21 cellular contexts compared by ENCODE assay signal in the genomic region with DNA sequence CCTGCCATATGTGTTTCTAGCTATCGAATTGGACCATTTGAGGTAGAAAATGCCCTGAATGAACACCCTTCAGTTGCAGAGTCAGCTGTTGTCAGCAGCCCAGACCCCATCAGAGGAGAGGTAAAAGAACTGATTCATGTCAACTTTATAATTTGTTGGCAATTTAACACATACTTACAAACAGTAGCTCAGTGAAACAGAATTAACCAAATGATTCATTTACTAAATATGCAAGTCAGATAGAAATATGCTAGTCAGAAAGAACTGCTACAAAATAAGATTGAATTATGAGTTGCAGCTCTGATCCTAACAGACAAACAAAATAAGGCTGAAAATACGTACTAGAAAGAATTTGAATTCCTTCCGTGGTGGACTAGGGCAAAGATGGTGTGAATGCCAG.
"Had no signal": no experiment of that assay in that cellular context is flagged by ENCODE, and none has a peak within 500 bp of the region (broad histone marks: within the 10 kb centered on the region; RNA-seq: fewer than 3 reads in every experiment).

No MANE protein-coding gene starts in this region.

- H3K4me1 ChIP-seq: prostate gland had no signal

- H3K27ac ChIP-seq: prostate gland, stomach, VCaP had no signal

- FAIRE-seq: small intestine had no signal

- H3K36me3 ChIP-seq: prostate gland had no signal

- DNase-seq: activated CD4-positive, alpha-beta T cell treated with anti-CD3 and anti-CD28 coated beads, Interleukin-2, amount 50 U/mL, for 1 hour; activated CD4-positive, CD25-positive, alpha-beta regulatory T cell treated with anti-CD3 and anti-CD28 coated beads, Interleukin-2, amount 50 U/mL, for 72 hours; activated CD8-positive, alpha-beta memory T cell treated with anti-CD3 and anti-CD28 coated beads, Interleukin-2, amount 50 U/mL, for 4 hours; activated effector memory CD4-positive, alpha-beta T cell treated with Interleukin-2 at 50 U/mL for 16 hours; activated naive CD4-positive, alpha-beta T cell treated with anti-CD3 and anti-CD28 coated beads, Interleukin-2, amount 50 U/mL, for 16 hours; activated T-cell treated with anti-CD3 and anti-CD28 coated beads, Interleukin-2, amount 50 U/mL, for 4 hours; foreskin melanocyte; glutamatergic neuron; hippocampal formation; islet precursor cell; nephron progenitor cell; nucleus accumbens; right cardiac atrium; small intestine; stimulated activated CD4-positive, alpha-beta T cell treated with anti-CD3 and anti-CD28 coated beads, Interleukin-15, amount 100 ng/mL, for 24 hours; stimulated activated CD4-positive, alpha-beta T cell treated with anti-CD3 and anti-CD28 coated beads, Interleukin-2, amount 100 ng/mL, for 48 hours; stomach; trophoblast cell had no signal

- H3K27me3 ChIP-seq: stomach had no signal

- H3K4me3 ChIP-seq: lung, prostate gland, stomach had no signal

- H3K9me3 ChIP-seq: prostate gland, stomach had no signal
